9 cellular contexts compared by ENCODE assay signal in the genomic region with DNA sequence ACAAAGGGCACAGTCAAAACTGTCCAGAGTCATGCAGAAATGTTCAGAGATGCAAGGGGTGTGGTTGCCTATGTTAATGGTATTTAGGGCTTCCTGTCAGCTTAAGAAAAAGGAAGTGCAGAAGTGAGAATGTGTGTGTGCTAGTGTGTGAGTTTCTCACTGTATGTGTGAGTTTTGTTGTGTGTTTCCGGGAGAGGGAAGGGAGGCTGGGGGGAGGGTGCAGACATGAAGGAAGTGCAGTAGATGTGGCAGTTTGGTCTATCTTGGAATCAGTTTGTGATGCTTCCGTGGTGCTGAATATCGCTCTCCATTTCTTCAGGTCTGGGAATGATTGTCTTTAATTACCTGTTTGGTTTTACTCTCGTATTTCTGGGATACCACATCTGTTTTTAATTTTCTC. TPM values are rescaled to one million over a fixed set of nuclear protein-coding genes. Genes with fewer than 3 reads are reported as not detected.
DNase-seq lines count a peak whose midpoint lies in the region; ATAC-seq lines count a peak whose summit lies in the region.
"Had no signal": no experiment of that assay in that cellular context is flagged by ENCODE, and none has a peak within 500 bp of the region (broad histone marks: within the 10 kb centered on the region; RNA-seq: fewer than 3 reads in every experiment).

No MANE protein-coding gene starts in this region.

- no peaks in the 10 kb centered on the region for H3K27me3 Mint-ChIP-seq in activated naive CD8-positive, alpha-beta T cell treated with anti-CD3 and anti-CD28 coated beads for 36 hours

- ATAC-seq in GM18873 (IDR thresholded peaks at IDR 0.05; ENCODE audit: low FRiP score, unreplicated experiment) (peak; percentile 91), HG02981 (IDR thresholded peaks at IDR 0.05; ENCODE audit: unreplicated experiment) (peak; percentile 92)

- H3K36me3 Mint-ChIP-seq in activated naive CD8-positive, alpha-beta T cell treated with anti-CD3 and anti-CD28 coated beads for 36 hours, result peaks cover 5% of the 10 kb centered on the region

- H3K4me3 Mint-ChIP-seq in activated naive CD8-positive, alpha-beta T cell treated with anti-CD3 and anti-CD28 coated beads for 36 hours, result peak overlapping the region; percentile 71

- peaks cover 81% of the 10 kb centered on the region for H3K4me1 Mint-ChIP-seq in activated naive CD8-positive, alpha-beta T cell treated with anti-CD3 and anti-CD28 coated beads for 36 hours

- peaks cover 1% of the 10 kb centered on the region for H3K9me3 Mint-ChIP-seq in activated naive CD8-positive, alpha-beta T cell treated with anti-CD3 and anti-CD28 coated beads for 36 hours

- DNase-seq in SKM-1 (lab: John Stamatoyannopoulos, UW; ENCODE audit: unreplicated experiment), result peak; percentile 82
- peak; percentile 44 for DNase-seq in activated naive CD8-positive, alpha-beta T cell treated with anti-CD3 and anti-CD28 coated beads for 36 hours
- peak; percentile 37 for DNase-seq in stimulated activated CD4-positive, alpha-beta T cell treated with anti-CD3 and anti-CD28 coated beads, Interleukin-2, amount 100 ng/mL, for 4 hours (ENCODE audit: low read depth)
- no peak for DNase-seq in H4 (ENCODE audit: low spot score)
- no peak for DNase-seq in amniotic stem cell (lab: John Stamatoyannopoulos, UW)
- no peak for DNase-seq in occipital lobe (lab: John Stamatoyannopoulos, UW)

- H3K27ac Mint-ChIP-seq in activated naive CD8-positive, alpha-beta T cell treated with anti-CD3 and anti-CD28 coated beads for 36 hours, result peak overlapping the region; percentile 75

RNA-seq across cellular contexts. Expression of a gene that starts 16.5 kb away (rescaled TPM):
- total RNA-seq in activated naive CD8-positive, alpha-beta T cell treated with anti-CD3 and anti-CD28 coated beads for 36 hours, result not detected
- total RNA-seq in H4 (2014; rRNA removed; shearing (Covaris generic)), result not detected in 2 replicates
- not detected for total RNA-seq in occipital lobe
- total RNA-seq: T-helper 1 cell treated with Interleukin-12 subunit alpha and Interleukin-12 subunit beta and Interleukin-4 antibody, amounts not matched to agents 30 ng/mL and 1 ng/mL, for 36 hours had no signal

Comparison
In these comparisons a context has a peak if more than half of its experiments do, and no peak if none do; other contexts are left out.
1. DNase-seq: peak in SKM-1 (single experiment), activated naive CD8-positive, alpha-beta T cell treated with anti-CD3 and anti-CD28 coated beads for 36 hours (single experiment) and stimulated activated CD4-positive, alpha-beta T cell treated with anti-CD3 and anti-CD28 coated beads, Interleukin-2, amount 100 ng/mL, for 4 hours (single experiment); none in H4 (single experiment), amniotic stem cell (single experiment) and occipital lobe (single experiment).